ENCODE assay signal across 8 cellular contexts in the genomic region with DNA sequence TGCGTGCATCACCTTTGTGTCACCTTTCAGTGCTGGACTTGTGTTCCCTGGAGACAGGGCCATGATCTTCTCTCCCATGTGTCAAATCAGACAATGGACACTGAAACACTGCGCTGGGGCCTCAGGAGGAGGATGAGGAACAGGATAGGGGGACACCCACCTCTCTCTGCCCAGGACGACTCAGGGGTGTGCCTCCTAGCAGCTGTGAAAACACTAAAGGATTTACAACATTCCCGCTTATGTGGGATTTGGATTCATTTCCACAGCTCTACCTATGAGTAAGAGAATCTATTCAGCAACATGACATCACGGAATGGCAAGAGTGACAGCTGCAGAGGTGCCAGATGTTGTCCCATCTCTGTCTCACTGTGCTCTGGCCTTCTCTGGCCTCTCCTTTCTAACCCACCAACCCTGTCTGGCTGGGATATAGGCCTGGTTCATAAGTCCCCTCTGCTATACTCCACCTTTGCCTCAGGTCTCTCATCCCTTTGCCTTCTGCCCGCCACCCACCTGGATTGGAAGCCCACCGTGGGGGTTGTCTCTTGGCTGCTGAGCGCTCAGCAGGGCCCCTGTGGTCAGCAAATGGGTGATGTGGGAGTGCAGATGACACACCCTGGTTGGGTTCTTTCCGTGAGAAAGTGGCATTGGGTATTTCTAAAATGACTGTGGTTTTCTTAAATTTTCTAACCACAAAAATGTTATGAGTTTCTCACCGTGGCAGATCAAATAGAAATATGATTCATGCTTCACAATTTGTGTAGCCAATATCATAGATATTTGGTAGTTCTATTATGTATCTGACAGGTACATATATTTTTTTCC. TPM values are rescaled to one million over a fixed set of nuclear protein-coding genes. Genes with fewer than 3 reads are reported as not detected.
DNase-seq lines count a peak whose midpoint lies in the region; FAIRE-seq and TF ChIP-seq lines count a peak whose summit lies in the region.

No MANE protein-coding gene starts in this region.

- H3K36me3 Mint-ChIP-seq in MCF 10A (ENCODE audit: insufficient read depth, unreplicated experiment) = no peaks in the 10 kb centered on the region

- POLR2A ChIA-PET in MCF 10A (lab: Yijun Ruan, JAX) = interaction anchor here (0.6 to 1.7 kb wide), 3 partner anchors 10 to 56 kb away, joined by 3 to 7 read pairs (median 3); no protein-coding TSS in a partner anchor

- peaks cover 17% of the 10 kb centered on the region for H3K27me3 Mint-ChIP-seq in MCF 10A (ENCODE audit: insufficient read depth, unreplicated experiment)

- H3K27ac ChIP-seq in breast epithelium = no peak overlapping the region

- in situ Hi-C loops in KBM-7 (cut with MboI; ENCODE audit: low pct_unique_long_range_greater_than_20kb, low sequenced_read_pairs) = no loop called here

- H3K4me1 ChIP-seq in breast epithelium = no peaks in the 10 kb centered on the region

- H3K27me3 ChIP-seq in breast epithelium = no peaks in the 10 kb centered on the region
- no peaks in the 10 kb centered on the region for H3K27me3 ChIP-seq in bronchial epithelial cell (ENCODE audit: control insufficient read depth, insufficient read depth, low read length)

- TF ChIP-seq CTCF in MCF 10A (IDR thresholded peaks at IDR 0.05; ENCODE audit: unreplicated experiment) = no peak
- no peak for TF ChIP-seq CTCF in breast epithelium (IDR thresholded peaks at IDR 0.05)
- no peak for TF ChIP-seq CTCF in bronchial epithelial cell (IDR thresholded peaks at IDR 0.05; ENCODE audit: insufficient read depth, low read length, severe bottlenecking)

- peaks cover 16% of the 10 kb centered on the region for H3K4me1 Mint-ChIP-seq in MCF 10A (ENCODE audit: insufficient read depth, unreplicated experiment)

- FAIRE-seq in bronchial epithelial cell (lab: Jason Lieb, UNC) = peak; percentile 75

- H3K4me3 Mint-ChIP-seq in MCF 10A (ENCODE audit: unreplicated experiment) = peak overlapping the region; percentile 45

- CTCF ChIA-PET in MCF 10A (lab: Yijun Ruan, JAX) = interaction anchor here (0.7 to 1.0 kb wide), 2 partner anchors 8 to 168 kb away, joined by 3 read pairs; no protein-coding TSS in a partner anchor

- DNase-seq in MCF 10A (ENCODE audit: unreplicated experiment) (peak; percentile 92), breast epithelium (ENCODE audit: low spot score in 2 of 2) (no peak), T-helper 22 cell (ENCODE audit: low read depth) (peak; percentile 15), bronchial epithelial cell (ENCODE audit: low read depth) (peak; percentile 87), KBM-7 (no peak), iPS-NIHi11 (ENCODE audit: low spot score) (no peak), GF-D8 (lab: John Stamatoyannopoulos, UW) (no peak)
- DNase-seq in stimulated activated CD8-positive, alpha-beta memory T cell treated with anti-CD3 and anti-CD28 coated beads, Interleukin-2, amount 100 ng/mL, for 48 hours (ENCODE audit: low read depth in 2 of 2) = peak; percentile 50 to 55

- no peaks in the 10 kb centered on the region for H3K36me3 ChIP-seq in breast epithelium
- no peaks in the 10 kb centered on the region for H3K36me3 ChIP-seq in bronchial epithelial cell (ENCODE audit: control insufficient read depth, insufficient read depth, low read length)

- BruUV-seq in MCF 10A (replicated peaks; lab: Mats Ljungman, UMichigan) = no TSS peak

- H3K27ac Mint-ChIP-seq in MCF 10A (ENCODE audit: low read depth, unreplicated experiment) = peak overlapping the region; percentile 93

- H3K4me3 ChIP-seq in breast epithelium (no peak overlapping the region), bronchial epithelial cell (ENCODE audit: low read depth, low read length) (no peak overlapping the region)

- intact Hi-C loops in MCF 10A (cut with micrococcal nuclease) = loop anchor here (1.0 kb wide), 1 partner anchor 9 kb away; no protein-coding TSS in a partner anchor
- intact Hi-C loops in breast epithelium (cut with DNase I; ENCODE audit: low total_unique reads) = no loop called here

- H3K9me3 ChIP-seq in breast epithelium = no peaks in the 10 kb centered on the region

- no peaks in the 10 kb centered on the region for H3K9me3 Mint-ChIP-seq in MCF 10A (ENCODE audit: unreplicated experiment)

- no peak for TF ChIP-seq POLR2A in breast epithelium (IDR thresholded peaks at IDR 0.05)

RNA-seq across cellular contexts. Expression of gene TLR5, which starts 47.1 kb away (rescaled TPM):
- 0.81 and 1.5 TPM in 2 replicates for total RNA-seq in MCF 10A (2022)
- 10 to 100 TPM; 11.5 to 33.5 (median 16.5) TPM for total RNA-seq in breast epithelium
- 0.79 and 2.2 TPM in 2 replicates for total RNA-seq in bronchial epithelial cell

Comparison
In these comparisons a context has a peak if more than half of its experiments do, and no peak if none do; other contexts are left out.
1. DNase-seq: peak in MCF 10A (single experiment), T-helper 22 cell (single experiment), bronchial epithelial cell (single experiment) and stimulated activated CD8-positive, alpha-beta memory T cell treated with anti-CD3 and anti-CD28 coated beads, Interleukin-2, amount 100 ng/mL, for 48 hours (2 of 2); none in breast epithelium (0 of 2), KBM-7 (single experiment), iPS-NIHi11 (single experiment) and GF-D8 (single experiment).